6 cellular contexts compared by ENCODE assay signal in the genomic region with DNA sequence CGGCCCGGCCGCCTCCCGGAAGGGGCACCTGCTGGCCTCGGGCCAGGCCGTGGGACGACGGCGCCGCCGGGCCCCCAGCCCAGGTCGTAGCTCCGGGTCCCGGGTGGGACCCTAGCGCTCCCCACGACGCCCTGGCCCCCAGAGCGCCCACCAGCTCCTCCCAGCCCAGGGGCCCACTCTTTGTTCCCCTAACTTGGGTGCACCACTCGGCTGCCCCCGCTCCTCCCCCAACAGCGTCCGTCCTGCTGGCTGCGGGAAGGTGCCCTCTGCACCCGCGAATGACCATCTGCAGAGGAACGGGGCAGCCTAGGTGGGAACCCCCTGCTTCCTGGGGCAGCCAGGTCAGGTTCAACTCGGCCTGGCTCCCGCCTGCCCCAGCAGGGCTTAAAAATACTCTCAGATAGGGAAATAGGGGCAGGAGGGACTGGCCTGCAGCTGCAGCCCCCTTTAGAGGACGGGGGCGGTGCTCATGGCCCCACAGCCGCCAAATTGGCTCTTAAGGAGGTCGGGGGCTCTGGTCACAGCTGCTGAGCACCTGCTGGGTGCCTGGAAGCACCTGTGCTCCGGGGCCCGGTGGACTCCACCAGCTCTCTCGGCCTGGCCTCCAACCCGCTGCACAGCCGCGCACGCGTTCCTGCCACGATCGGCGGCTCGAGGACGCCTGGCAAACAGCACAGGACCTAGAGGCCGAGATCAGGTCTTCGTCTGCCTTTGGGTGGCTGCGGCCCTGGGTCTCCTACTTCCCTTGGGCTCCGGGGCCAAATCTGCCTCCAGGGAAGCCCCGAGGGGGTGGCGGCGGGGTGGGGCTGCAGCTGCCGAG.
DNase-seq lines count a peak whose midpoint lies in the region; ATAC-seq, FAIRE-seq and TF ChIP-seq lines count a peak whose summit lies in the region.

No MANE protein-coding gene starts in this region.

- no peak for TF ChIP-seq CTCF in GM20000 (IDR thresholded peaks at IDR 0.05; ENCODE audit: extremely low read depth, missing control alignments)

- H3K9me3 ChIP-seq in iPS-18c (ENCODE audit: control insufficient read depth, insufficient read depth, low read length): no peaks in the 10 kb centered on the region

- DNase-seq in GM20000 (ENCODE audit: low spot score): peak; percentile 64
- DNase-seq in SHP77 (lab: John Stamatoyannopoulos, UW): peak; percentile 79 to 91
- no peak for DNase-seq in stimulated activated CD4-positive, alpha-beta T cell treated with anti-CD3 and anti-CD28 coated beads, Interleukin-12 subunit alpha, Interleukin-12 subunit beta, amount 100 ng/mL, for 4 hours
- DNase-seq in GM19239 (ENCODE audit: insufficient read length, low spot score): no peak

- FAIRE-seq in GM19239 (lab: Jason Lieb, UNC): no peak

- ATAC-seq in GM21786 (IDR thresholded peaks at IDR 0.05; ENCODE audit: unreplicated experiment): no peak

- peak overlapping the region; percentile 41 for H3K4me3 ChIP-seq in iPS-18c (ENCODE audit: insufficient read depth, low read depth, low read length)

Comparison
In these comparisons a context has a peak if more than half of its experiments do, and no peak if none do; other contexts are left out.
1. DNase-seq: peak in GM20000 (single experiment) and SHP77 (2 of 2); none in stimulated activated CD4-positive, alpha-beta T cell treated with anti-CD3 and anti-CD28 coated beads, Interleukin-12 subunit alpha, Interleukin-12 subunit beta, amount 100 ng/mL, for 4 hours (single experiment) and GM19239 (single experiment).